8 cellular contexts compared by ENCODE assay signal in the genomic region with DNA sequence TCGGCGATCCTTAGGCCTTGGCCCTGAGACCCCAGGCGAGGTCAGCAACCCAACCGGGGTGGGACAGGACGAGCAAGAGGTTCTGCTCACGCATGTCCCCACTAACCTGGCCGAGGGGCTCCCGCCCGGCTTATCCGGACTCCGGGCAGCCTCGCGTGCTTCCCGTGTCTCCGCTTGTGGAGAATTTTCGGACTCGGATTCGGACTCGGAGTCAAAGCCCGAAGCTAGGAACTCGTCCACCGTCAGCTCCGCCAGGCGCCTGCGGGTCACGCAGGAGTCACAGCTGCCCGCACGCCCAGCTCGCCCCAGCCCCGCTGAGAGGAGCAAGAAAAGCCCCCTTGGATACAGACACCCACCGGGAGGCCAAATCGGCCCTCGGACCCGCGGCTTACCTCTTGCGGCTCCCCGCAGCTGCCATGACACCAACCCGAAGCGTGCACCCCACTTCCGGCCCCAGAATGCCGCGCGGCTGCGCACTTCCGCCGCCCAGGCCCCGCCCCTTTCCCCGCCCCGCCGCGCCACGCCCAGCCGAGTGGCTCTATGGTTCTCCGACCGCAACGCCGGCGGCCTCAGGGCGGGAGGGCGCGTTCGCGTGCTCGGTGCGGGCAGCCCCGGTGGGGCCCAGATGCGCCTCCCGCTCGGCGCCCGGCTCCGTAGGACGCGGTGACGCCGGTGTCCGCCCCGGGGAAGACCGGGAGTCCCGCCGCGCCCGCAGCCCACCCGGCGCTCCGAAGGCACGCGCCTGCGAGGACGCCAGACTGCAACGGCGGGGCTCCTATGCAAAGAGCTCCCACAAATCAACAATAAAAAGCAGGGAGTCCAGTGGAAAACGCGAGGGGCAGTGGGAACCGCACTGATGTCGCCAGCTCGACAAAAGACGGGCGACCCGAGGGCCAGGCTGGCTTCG. TPM values are rescaled to one million over a fixed set of nuclear protein-coding genes. Genes with fewer than 3 reads are reported as not detected.
DNase-seq lines count a peak whose midpoint lies in the region; ATAC-seq and TF ChIP-seq lines count a peak whose summit lies in the region.

TSS of gene NOC2L (minus strand) at position 434 of the 907 bp plus-strand sequence. CDS start at position 418, 16 bp downstream.

- H3K36me3 ChIP-seq in SJCRH30 (peaks cover 26% of the 10 kb centered on the region), neuronal stem cell (replicated peaks in 1 of 2; ENCODE audit: control insufficient read depth in 2 of 2, insufficient read depth in 2 of 2, low read length in 2 of 2) (peaks cover 30 to 57% of the 10 kb centered on the region in 2 donors)

- H2AK5ac ChIP-seq in neuronal stem cell (ENCODE audit: low read depth, low read length) = peak within 1 kb of the TSS; percentile 97

- peak within 1 kb of the TSS; percentile 83 for H3K18ac ChIP-seq in neuronal stem cell (ENCODE audit: low read length)

- ATAC-seq in GM21737 (IDR thresholded peaks at IDR 0.05; ENCODE audit: unreplicated experiment) = peak; percentile 65
- ATAC-seq in foreskin keratinocyte = peak; percentile 75

- H2BK12ac ChIP-seq in neuronal stem cell (ENCODE audit: low read length) = no peak within 1 kb of the TSS

- H3K27me3 ChIP-seq in SJCRH30 (no peaks in the 10 kb centered on the region), foreskin keratinocyte (peaks cover 9% of the 10 kb centered on the region), neuronal stem cell (ENCODE audit: control insufficient read depth in 3 of 3, insufficient read depth in 3 of 3, low read depth in 1 of 3, low read length in 3 of 3) (peaks cover 0 to 20% (median 4%) of the 10 kb centered on the region in 3 experiments)

- H3K9ac ChIP-seq in neuronal stem cell (ENCODE audit: low read depth, low read length, poor library complexity) = peak within 1 kb of the TSS; percentile 80

- H3K4me3 ChIP-seq in SJCRH30 = peak within 1 kb of the TSS; percentile 95
- H3K4me3 ChIP-seq in neuronal stem cell (ENCODE audit: low read length in 2 of 2) = peak within 1 kb of the TSS; percentile 95 to 100

- H3K4me2 ChIP-seq in neuronal stem cell (ENCODE audit: insufficient read depth, low read length, poor library complexity, severe bottlenecking) = peak within 1 kb of the TSS; percentile 90

- H3K23ac ChIP-seq in neuronal stem cell (ENCODE audit: low read depth, low read length, poor library complexity) = peak within 1 kb of the TSS; percentile 75

- H3K27ac ChIP-seq in SJCRH30 = peak within 1 kb of the TSS; percentile 37
- peak within 1 kb of the TSS; percentile 73 for H3K27ac ChIP-seq in foreskin keratinocyte
- H3K27ac ChIP-seq in neuronal stem cell (replicated peaks; ENCODE audit: low read length) = no peak within 1 kb of the TSS

- peak within 1 kb of the TSS; percentile 43 for H4K8ac ChIP-seq in neuronal stem cell (ENCODE audit: low read depth, low read length)

- H3K9me3 ChIP-seq in SJCRH30 (replicated peaks) (no peaks in the 10 kb centered on the region), neuronal stem cell (replicated peaks in 1 of 2; ENCODE audit: control insufficient read depth in 2 of 2, insufficient read depth in 1 of 2, low read depth in 1 of 2, low read length in 2 of 2) (no peaks in the 10 kb centered on the region)

- H2BK5ac ChIP-seq in neuronal stem cell (ENCODE audit: low read length) = peak within 1 kb of the TSS; percentile 66

- H3K4ac ChIP-seq in neuronal stem cell (ENCODE audit: low read length) = no peak within 1 kb of the TSS

- H3K4me1 ChIP-seq in SJCRH30 = peaks cover 5% of the 10 kb centered on the region; the same call in 1 of the 2 replicates
- H3K4me1 ChIP-seq in foreskin keratinocyte = peaks cover 3% of the 10 kb centered on the region
- peaks cover 0 to 5% of the 10 kb centered on the region in 2 donors for H3K4me1 ChIP-seq in neuronal stem cell (ENCODE audit: control insufficient read depth in 2 of 2, insufficient read depth in 1 of 2, low read depth in 1 of 2, low read length in 2 of 2)

- H4K91ac ChIP-seq in neuronal stem cell (ENCODE audit: low read depth, low read length, poor library complexity) = peak within 1 kb of the TSS; percentile 82

- WGBS in neuronal stem cell (ENCODE audit: extremely low coverage in 2 of 2, insufficient read length in 2 of 2, insufficient replicate concordance in 1 of 2), 2 donors = no CpG with 5 or more reads among the region's 101 CpGs

- DNase-seq in DMS79 (lab: John Stamatoyannopoulos, UW) (peak; percentile 67), LHCN-M2 (ENCODE audit: low read depth) (peak; percentile 81), SJCRH30 (peak; percentile 94), activated gamma-delta T cell treated with Interleukin-2 at 50 U/mL for 16 hours (peak; percentile 97), foreskin keratinocyte (peak; percentile 43 to 74), neuronal stem cell (ENCODE audit: low spot score) (peak; percentile 87)

- peak within 1 kb of the TSS; percentile 90 for H2AFZ ChIP-seq in neuronal stem cell (ENCODE audit: low read length)

- peaks cover 13% of the 10 kb centered on the region for H3K79me1 ChIP-seq in neuronal stem cell (ENCODE audit: low read depth, low read length)

- H3K14ac ChIP-seq in neuronal stem cell (ENCODE audit: low read length) = peak within 1 kb of the TSS; percentile 56

- H2BK120ac ChIP-seq in neuronal stem cell (ENCODE audit: low read depth, low read length) = peak within 1 kb of the TSS; percentile 81

- H2BK15ac ChIP-seq in neuronal stem cell (ENCODE audit: low read length) = peak within 1 kb of the TSS; percentile 91

- no peak for TF ChIP-seq CTCF in foreskin keratinocyte (conservative IDR thresholded peaks at IDR 0.05)
- no peak for TF ChIP-seq CTCF in subcutaneous adipose tissue (IDR thresholded peaks at IDR 0.05; ENCODE audit: low read depth)

RNA-seq across cellular contexts. Expression of gene NOC2L, which starts in this region (rescaled TPM):
- total RNA-seq in LHCN-M2 (2014; rRNA removed) (100 and 118 TPM in 2 replicates), foreskin keratinocyte (60.1 and 112 TPM in 2 replicates), subcutaneous adipose tissue (10 to 100 TPM; 17.8 to 45.4 (median 23.5) TPM)
- polyA plus RNA-seq in LHCN-M2 (2012) = 62.0 TPM
- total RNA-seq in SJCRH30 (2014; rRNA removed; shearing (Covaris generic)) = 147 and 150 TPM in 2 replicates
- polyA plus RNA-seq in foreskin keratinocyte = 53.5 and 99.0 TPM in 2 replicates
- polyA plus RNA-seq in neuronal stem cell (2013, experiment 1 of 2) = 33.5 TPM
- 32.6 TPM for polyA plus RNA-seq in neuronal stem cell (2013, experiment 2 of 2)
